1 cellular context compared by ENCODE assay signal in the genomic region with DNA sequence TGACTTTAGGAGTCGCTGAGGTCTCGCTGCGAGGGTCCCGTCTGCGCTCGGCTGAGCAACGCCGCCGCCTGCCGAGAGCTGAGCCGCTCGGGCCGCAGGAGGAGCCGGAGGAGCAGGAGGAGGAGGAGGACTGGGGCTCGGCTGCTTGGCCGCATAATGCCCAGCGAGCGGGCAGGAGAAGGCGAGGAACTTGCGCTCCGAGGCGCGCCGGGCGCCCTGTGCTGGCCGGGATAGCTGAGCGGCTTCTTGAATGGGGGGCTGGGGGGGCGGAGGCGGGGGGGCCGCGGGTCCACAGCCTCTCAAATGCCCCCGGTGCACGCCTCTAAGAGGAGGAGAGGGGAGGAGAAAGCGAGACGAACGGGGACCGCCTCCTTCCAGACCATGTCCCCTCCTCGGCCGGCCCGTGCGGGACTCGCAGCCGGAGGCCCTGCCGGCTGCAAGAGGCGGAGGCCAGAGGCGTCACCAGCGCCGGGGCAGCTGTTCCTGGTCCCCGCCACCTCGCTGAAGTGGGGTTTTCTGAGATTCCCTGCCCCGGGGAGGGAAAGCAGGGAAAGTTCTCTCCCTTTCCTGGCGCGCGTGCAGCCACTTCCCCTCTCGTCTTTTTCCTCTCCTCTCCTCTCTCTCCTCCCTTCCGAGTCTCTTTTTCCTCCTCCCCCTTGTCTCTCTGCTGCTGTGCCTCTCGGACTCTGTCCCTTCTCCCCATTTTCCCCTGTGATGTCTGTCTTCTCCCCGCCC.
TF ChIP-seq lines count a peak whose summit lies in the region.

A gene with protein sequence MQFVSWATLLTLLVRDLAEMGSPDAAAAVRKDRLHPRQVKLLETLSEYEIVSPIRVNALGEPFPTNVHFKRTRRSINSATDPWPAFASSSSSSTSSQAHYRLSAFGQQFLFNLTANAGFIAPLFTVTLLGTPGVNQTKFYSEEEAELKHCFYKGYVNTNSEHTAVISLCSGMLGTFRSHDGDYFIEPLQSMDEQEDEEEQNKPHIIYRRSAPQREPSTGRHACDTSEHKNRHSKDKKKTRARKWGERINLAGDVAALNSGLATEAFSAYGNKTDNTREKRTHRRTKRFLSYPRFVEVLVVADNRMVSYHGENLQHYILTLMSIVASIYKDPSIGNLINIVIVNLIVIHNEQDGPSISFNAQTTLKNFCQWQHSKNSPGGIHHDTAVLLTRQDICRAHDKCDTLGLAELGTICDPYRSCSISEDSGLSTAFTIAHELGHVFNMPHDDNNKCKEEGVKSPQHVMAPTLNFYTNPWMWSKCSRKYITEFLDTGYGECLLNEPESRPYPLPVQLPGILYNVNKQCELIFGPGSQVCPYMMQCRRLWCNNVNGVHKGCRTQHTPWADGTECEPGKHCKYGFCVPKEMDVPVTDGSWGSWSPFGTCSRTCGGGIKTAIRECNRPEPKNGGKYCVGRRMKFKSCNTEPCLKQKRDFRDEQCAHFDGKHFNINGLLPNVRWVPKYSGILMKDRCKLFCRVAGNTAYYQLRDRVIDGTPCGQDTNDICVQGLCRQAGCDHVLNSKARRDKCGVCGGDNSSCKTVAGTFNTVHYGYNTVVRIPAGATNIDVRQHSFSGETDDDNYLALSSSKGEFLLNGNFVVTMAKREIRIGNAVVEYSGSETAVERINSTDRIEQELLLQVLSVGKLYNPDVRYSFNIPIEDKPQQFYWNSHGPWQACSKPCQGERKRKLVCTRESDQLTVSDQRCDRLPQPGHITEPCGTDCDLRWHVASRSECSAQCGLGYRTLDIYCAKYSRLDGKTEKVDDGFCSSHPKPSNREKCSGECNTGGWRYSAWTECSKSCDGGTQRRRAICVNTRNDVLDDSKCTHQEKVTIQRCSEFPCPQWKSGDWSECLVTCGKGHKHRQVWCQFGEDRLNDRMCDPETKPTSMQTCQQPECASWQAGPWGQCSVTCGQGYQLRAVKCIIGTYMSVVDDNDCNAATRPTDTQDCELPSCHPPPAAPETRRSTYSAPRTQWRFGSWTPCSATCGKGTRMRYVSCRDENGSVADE (N-terminal part only) (minus strand): TSS at position 220 of the 735 bp plus-strand sequence. CDS start 343 bp downstream, outside the sequence.

TF ChIP-seq in HEK293, 187 proteins besides CTCF, POLR2A, EP300 and RAD21 (continued from another document and continues in another):
- no peak for TF ChIP-seq ZNF610 (tag by site-specific recombination; IDR thresholded peaks at IDR 0.05; ENCODE audit: borderline replicate concordance)
- no peak for TF ChIP-seq ZNF157 (tag by site-specific recombination; IDR thresholded peaks at IDR 0.05)
- TF ChIP-seq ZNF169 (tag by site-specific recombination; IDR thresholded peaks at IDR 0.05), result no peak
- TF ChIP-seq, protein P1, sequence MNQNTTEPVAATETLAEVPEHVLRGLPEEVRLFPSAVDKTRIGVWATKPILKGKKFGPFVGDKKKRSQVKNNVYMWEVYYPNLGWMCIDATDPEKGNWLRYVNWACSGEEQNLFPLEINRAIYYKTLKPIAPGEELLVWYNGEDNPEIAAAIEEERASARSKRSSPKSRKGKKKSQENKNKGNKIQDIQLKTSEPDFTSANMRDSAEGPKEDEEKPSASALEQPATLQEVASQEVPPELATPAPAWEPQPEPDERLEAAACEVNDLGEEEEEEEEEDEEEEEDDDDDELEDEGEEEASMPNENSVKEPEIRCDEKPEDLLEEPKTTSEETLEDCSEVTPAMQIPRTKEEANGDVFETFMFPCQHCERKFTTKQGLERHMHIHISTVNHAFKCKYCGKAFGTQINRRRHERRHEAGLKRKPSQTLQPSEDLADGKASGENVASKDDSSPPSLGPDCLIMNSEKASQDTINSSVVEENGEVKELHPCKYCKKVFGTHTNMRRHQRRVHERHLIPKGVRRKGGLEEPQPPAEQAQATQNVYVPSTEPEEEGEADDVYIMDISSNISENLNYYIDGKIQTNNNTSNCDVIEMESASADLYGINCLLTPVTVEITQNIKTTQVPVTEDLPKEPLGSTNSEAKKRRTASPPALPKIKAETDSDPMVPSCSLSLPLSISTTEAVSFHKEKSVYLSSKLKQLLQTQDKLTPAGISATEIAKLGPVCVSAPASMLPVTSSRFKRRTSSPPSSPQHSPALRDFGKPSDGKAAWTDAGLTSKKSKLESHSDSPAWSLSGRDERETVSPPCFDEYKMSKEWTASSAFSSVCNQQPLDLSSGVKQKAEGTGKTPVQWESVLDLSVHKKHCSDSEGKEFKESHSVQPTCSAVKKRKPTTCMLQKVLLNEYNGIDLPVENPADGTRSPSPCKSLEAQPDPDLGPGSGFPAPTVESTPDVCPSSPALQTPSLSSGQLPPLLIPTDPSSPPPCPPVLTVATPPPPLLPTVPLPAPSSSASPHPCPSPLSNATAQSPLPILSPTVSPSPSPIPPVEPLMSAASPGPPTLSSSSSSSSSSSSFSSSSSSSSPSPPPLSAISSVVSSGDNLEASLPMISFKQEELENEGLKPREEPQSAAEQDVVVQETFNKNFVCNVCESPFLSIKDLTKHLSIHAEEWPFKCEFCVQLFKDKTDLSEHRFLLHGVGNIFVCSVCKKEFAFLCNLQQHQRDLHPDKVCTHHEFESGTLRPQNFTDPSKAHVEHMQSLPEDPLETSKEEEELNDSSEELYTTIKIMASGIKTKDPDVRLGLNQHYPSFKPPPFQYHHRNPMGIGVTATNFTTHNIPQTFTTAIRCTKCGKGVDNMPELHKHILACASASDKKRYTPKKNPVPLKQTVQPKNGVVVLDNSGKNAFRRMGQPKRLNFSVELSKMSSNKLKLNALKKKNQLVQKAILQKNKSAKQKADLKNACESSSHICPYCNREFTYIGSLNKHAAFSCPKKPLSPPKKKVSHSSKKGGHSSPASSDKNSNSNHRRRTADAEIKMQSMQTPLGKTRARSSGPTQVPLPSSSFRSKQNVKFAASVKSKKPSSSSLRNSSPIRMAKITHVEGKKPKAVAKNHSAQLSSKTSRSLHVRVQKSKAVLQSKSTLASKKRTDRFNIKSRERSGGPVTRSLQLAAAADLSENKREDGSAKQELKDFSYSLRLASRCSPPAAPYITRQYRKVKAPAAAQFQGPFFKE (tag by site-specific recombination; IDR thresholded peaks at IDR 0.05; ENCODE audit: borderline replicate concordance), result no peak
- TF ChIP-seq, protein P2, sequence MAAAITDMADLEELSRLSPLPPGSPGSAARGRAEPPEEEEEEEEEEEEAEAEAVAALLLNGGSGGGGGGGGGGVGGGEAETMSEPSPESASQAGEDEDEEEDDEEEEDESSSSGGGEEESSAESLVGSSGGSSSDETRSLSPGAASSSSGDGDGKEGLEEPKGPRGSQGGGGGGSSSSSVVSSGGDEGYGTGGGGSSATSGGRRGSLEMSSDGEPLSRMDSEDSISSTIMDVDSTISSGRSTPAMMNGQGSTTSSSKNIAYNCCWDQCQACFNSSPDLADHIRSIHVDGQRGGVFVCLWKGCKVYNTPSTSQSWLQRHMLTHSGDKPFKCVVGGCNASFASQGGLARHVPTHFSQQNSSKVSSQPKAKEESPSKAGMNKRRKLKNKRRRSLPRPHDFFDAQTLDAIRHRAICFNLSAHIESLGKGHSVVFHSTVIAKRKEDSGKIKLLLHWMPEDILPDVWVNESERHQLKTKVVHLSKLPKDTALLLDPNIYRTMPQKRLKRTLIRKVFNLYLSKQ (tag by site-specific recombination; IDR thresholded peaks at IDR 0.05; ENCODE audit: borderline replicate concordance), result no peak
- TF ChIP-seq ZIC2 (tag by site-specific recombination; IDR thresholded peaks at IDR 0.05), result no peak
- no peak for TF ChIP-seq ZNF585B (tag by site-specific recombination; IDR thresholded peaks at IDR 0.05)
- TF ChIP-seq, protein P3, sequence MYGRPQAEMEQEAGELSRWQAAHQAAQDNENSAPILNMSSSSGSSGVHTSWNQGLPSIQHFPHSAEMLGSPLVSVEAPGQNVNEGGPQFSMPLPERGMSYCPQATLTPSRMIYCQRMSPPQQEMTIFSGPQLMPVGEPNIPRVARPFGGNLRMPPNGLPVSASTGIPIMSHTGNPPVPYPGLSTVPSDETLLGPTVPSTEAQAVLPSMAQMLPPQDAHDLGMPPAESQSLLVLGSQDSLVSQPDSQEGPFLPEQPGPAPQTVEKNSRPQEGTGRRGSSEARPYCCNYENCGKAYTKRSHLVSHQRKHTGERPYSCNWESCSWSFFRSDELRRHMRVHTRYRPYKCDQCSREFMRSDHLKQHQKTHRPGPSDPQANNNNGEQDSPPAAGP (tag by site-specific recombination; IDR thresholded peaks at IDR 0.05), result no peak
- TF ChIP-seq, protein P4, sequence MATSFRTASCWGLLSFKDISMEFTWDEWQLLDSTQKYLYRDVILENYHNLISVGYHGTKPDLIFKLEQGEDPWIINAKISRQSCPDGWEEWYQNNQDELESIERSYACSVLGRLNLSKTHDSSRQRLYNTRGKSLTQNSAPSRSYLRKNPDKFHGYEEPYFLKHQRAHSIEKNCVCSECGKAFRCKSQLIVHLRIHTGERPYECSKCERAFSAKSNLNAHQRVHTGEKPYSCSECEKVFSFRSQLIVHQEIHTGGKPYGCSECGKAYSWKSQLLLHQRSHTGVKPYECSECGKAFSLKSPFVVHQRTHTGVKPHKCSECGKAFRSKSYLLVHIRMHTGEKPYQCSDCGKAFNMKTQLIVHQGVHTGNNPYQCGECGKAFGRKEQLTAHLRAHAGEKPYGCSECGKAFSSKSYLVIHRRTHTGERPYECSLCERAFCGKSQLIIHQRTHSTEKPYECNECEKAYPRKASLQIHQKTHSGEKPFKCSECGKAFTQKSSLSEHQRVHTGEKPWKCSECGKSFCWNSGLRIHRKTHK (tag by site-specific recombination; IDR thresholded peaks at IDR 0.05), result no peak
- no peak for TF ChIP-seq ZNF701 (tag by site-specific recombination; IDR thresholded peaks at IDR 0.05)
- peak; percentile 95 for TF ChIP-seq ZBTB48 (tag by site-specific recombination; IDR thresholded peaks at IDR 0.05)
- TF ChIP-seq ZSCAN23 (tag by site-specific recombination; IDR thresholded peaks at IDR 0.05), result 0 out of 2 replicates have a peak, but pooled peaks have one; percentile 76
- peak; percentile 89 for TF ChIP-seq ZBTB20 (tag by site-specific recombination; IDR thresholded peaks at IDR 0.05)
- TF ChIP-seq ZNF335 (tag by site-specific recombination; conservative IDR thresholded peaks at IDR 0.05), result peak; percentile 80
- TF ChIP-seq MYNN (tag by site-specific recombination; IDR thresholded peaks at IDR 0.05; ENCODE audit: borderline replicate concordance), result no peak
- TF ChIP-seq ZNF837 (tag by site-specific recombination; IDR thresholded peaks at IDR 0.05), result no peak
- TF ChIP-seq ZBTB17 (tag by site-specific recombination; IDR thresholded peaks at IDR 0.05), result peak; percentile 69
- TF ChIP-seq ZNF473 (tag by site-specific recombination; IDR thresholded peaks at IDR 0.05), result no peak
- no peak for TF ChIP-seq ZNF626 (tag by site-specific recombination; IDR thresholded peaks at IDR 0.05)
- TF ChIP-seq ZNF311 (tag by site-specific recombination; IDR thresholded peaks at IDR 0.05; ENCODE audit: borderline replicate concordance), result no peak
- TF ChIP-seq KLF8 (tag by site-specific recombination; IDR thresholded peaks at IDR 0.05), result no peak
- TF ChIP-seq ZNF10 (tag by site-specific recombination; IDR thresholded peaks at IDR 0.05), result no peak
- no peak for TF ChIP-seq ZNF114 (tag by site-specific recombination; IDR thresholded peaks at IDR 0.05)
- TF ChIP-seq, protein P5, sequence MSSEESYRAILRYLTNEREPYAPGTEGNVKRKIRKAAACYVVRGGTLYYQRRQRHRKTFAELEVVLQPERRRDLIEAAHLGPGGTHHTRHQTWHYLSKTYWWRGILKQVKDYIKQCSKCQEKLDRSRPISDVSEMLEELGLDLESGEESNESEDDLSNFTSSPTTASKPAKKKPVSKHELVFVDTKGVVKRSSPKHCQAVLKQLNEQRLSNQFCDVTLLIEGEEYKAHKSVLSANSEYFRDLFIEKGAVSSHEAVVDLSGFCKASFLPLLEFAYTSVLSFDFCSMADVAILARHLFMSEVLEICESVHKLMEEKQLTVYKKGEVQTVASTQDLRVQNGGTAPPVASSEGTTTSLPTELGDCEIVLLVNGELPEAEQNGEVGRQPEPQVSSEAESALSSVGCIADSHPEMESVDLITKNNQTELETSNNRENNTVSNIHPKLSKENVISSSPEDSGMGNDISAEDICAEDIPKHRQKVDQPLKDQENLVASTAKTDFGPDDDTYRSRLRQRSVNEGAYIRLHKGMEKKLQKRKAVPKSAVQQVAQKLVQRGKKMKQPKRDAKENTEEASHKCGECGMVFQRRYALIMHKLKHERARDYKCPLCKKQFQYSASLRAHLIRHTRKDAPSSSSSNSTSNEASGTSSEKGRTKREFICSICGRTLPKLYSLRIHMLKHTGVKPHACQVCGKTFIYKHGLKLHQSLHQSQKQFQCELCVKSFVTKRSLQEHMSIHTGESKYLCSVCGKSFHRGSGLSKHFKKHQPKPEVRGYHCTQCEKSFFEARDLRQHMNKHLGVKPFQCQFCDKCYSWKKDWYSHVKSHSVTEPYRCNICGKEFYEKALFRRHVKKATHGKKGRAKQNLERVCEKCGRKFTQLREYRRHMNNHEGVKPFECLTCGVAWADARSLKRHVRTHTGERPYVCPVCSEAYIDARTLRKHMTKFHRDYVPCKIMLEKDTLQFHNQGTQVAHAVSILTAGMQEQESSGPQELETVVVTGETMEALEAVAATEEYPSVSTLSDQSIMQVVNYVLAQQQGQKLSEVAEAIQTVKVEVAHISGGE (tag by site-specific recombination; conservative IDR thresholded peaks at IDR 0.05; ENCODE audit: low read depth), result peak; percentile 56; the same call in 1 of the 2 replicates
- no peak for TF ChIP-seq ZNF510 (tag by site-specific recombination; IDR thresholded peaks at IDR 0.05; ENCODE audit: insufficient replicate concordance)
- TF ChIP-seq, protein P6, sequence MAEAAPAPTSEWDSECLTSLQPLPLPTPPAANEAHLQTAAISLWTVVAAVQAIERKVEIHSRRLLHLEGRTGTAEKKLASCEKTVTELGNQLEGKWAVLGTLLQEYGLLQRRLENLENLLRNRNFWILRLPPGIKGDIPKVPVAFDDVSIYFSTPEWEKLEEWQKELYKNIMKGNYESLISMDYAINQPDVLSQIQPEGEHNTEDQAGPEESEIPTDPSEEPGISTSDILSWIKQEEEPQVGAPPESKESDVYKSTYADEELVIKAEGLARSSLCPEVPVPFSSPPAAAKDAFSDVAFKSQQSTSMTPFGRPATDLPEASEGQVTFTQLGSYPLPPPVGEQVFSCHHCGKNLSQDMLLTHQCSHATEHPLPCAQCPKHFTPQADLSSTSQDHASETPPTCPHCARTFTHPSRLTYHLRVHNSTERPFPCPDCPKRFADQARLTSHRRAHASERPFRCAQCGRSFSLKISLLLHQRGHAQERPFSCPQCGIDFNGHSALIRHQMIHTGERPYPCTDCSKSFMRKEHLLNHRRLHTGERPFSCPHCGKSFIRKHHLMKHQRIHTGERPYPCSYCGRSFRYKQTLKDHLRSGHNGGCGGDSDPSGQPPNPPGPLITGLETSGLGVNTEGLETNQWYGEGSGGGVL (tag by site-specific recombination; IDR thresholded peaks at IDR 0.05), result peak; percentile 86
- TF ChIP-seq, protein P7, sequence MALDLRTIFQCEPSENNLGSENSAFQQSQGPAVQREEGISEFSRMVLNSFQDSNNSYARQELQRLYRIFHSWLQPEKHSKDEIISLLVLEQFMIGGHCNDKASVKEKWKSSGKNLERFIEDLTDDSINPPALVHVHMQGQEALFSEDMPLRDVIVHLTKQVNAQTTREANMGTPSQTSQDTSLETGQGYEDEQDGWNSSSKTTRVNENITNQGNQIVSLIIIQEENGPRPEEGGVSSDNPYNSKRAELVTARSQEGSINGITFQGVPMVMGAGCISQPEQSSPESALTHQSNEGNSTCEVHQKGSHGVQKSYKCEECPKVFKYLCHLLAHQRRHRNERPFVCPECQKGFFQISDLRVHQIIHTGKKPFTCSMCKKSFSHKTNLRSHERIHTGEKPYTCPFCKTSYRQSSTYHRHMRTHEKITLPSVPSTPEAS (tag by site-specific recombination; IDR thresholded peaks at IDR 0.05), result peak; percentile 23; the same call in 1 of the 2 replicates
- TF ChIP-seq ZNF394 (tag by site-specific recombination; IDR thresholded peaks at IDR 0.05; ENCODE audit: borderline replicate concordance), result no peak
- TF ChIP-seq ZNF785 (tag by site-specific recombination; IDR thresholded peaks at IDR 0.05), result peak; percentile 45; the same call in 1 of the 2 replicates
- TF ChIP-seq ZNF558 (tag by site-specific recombination; IDR thresholded peaks at IDR 0.05), result no peak
